1 cellular context compared by ENCODE assay signal in the genomic region with DNA sequence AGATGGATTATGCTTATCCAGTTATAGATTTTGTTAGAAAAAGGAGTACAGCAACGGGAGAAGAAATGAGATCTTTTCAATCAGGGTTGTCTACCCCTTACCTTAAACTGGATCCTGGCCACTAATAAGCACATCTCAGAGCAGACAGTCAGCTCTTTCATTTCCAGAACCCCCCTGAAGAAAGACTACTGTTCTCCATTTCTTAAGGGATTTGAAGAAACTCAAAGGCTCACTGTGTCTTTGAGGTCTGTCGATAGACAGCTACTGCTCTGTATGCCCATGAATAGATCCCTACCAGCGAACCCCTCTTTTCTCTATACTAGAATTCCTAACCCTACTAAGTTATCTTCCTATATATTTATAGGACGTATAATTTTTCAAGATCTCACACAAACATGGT.
TF ChIP-seq lines count a peak whose summit lies in the region.

No MANE protein-coding gene starts in this region.

TF ChIP-seq in IMR-90, 13 proteins besides CTCF, POLR2A, EP300 and RAD21 (continued from another document):
- TF ChIP-seq, protein P1, sequence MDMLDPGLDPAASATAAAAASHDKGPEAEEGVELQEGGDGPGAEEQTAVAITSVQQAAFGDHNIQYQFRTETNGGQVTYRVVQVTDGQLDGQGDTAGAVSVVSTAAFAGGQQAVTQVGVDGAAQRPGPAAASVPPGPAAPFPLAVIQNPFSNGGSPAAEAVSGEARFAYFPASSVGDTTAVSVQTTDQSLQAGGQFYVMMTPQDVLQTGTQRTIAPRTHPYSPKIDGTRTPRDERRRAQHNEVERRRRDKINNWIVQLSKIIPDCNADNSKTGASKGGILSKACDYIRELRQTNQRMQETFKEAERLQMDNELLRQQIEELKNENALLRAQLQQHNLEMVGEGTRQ (IDR thresholded peaks at IDR 0.05; ENCODE audit: low read depth, low read length): no peak
- TF ChIP-seq RFX5 (IDR thresholded peaks at IDR 0.05; ENCODE audit: low read depth, low read length) (no peak), MAFK (IDR thresholded peaks at IDR 0.05; ENCODE audit: low read depth, low read length) (no peak), MXI1 (IDR thresholded peaks at IDR 0.05; ENCODE audit: borderline replicate concordance, low read depth, low read length) (no peak), MAZ (IDR thresholded peaks at IDR 0.05; ENCODE audit: borderline replicate concordance, low read depth, low read length) (no peak), SMC3 (IDR thresholded peaks at IDR 0.05; ENCODE audit: low read depth, low read length) (no peak)
